ENCODE assay signal across 8 cellular contexts in the genomic region with DNA sequence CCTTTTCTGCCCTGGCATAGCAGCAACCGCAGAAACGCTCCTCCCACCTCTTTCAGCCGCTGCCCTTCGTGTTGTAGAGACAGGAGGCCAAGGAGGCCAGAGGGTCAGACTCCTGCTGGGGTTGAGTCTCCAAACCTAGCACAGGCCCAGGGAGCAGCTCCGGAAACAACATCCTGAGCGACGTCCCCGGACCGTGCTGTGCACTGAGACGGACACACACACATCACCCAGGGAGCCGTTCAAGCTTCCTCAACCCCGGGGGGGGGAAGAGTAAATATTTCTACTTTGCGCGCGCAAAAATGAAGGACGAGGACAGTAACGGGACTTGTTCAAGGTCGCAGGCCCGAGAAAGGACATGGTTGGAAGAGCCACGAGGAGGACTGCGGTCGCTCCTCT. TPM values are rescaled to one million over a fixed set of nuclear protein-coding genes. Genes with fewer than 3 reads are reported as not detected.
DNase-seq lines count a peak whose midpoint lies in the region; ATAC-seq and TF ChIP-seq lines count a peak whose summit lies in the region.

No MANE protein-coding gene starts in this region.

- peak overlapping the region in 5 of 6 donors; percentile 60 to 96 (median 89) for H3K27ac Mint-ChIP-seq in naive B cell

- H3K4me3 Mint-ChIP-seq in naive B cell = peak overlapping the region; percentile 90 to 99 (median 94)

- H3K36me3 ChIP-seq in esophagus (ENCODE audit: control insufficient read depth in 2 of 2, insufficient read depth in 2 of 2, low read length in 1 of 2) = peaks cover 9 to 13% of the 10 kb centered on the region in 2 donors

- peaks cover 0 to 31% (median 22%) of the 10 kb centered on the region in 7 donors for H3K9me3 Mint-ChIP-seq in naive B cell

- TF ChIP-seq CTCF in VCaP (conservative IDR thresholded peaks at IDR 0.05) = no peak

- peaks cover 8 to 17% of the 10 kb centered on the region in 2 donors for H3K9me3 ChIP-seq in esophagus (ENCODE audit: control insufficient read depth in 2 of 2, insufficient read depth in 1 of 2, low read depth in 1 of 2, low read length in 1 of 2)

- H3K4me1 ChIP-seq in esophagus (ENCODE audit: control insufficient read depth in 2 of 2, insufficient read depth in 2 of 2, low read length in 1 of 2) = peaks cover 0 to 11% of the 10 kb centered on the region in 2 donors

- 0 to 1% methylated on average over 22 of the region's 22 CpGs for WGBS in esophagus, 2 donors

- peaks cover 29 to 42% (median 30%) of the 10 kb centered on the region in 3 donors for H3K4me1 Mint-ChIP-seq in naive B cell

- H3K27me3 ChIP-seq in esophagus (ENCODE audit: control insufficient read depth in 1 of 2, insufficient read depth in 2 of 2, low read length in 2 of 2) = no peaks in the 10 kb centered on the region

- ATAC-seq in HG03135 (IDR thresholded peaks at IDR 0.05; ENCODE audit: unreplicated experiment) (peak; percentile 29), naive B cell (ENCODE audit: low read depth in 2 of 2) (peak; percentile 29 to 35)

- peak overlapping the region; percentile 92 to 99 for H3K4me3 ChIP-seq in esophagus (ENCODE audit: low read depth in 1 of 2, low read length in 2 of 2)

- DNase-seq in NCI-H82 (lab: John Stamatoyannopoulos, UW) = peak; percentile 36
- no peak for DNase-seq in NCI-H82 treated with DMSO at 0.1 percent for 48 hours (lab: John Stamatoyannopoulos, UW; ENCODE audit: unreplicated experiment)
- no peak for DNase-seq in naive B cell
- DNase-seq in cortex of kidney (lab: John Stamatoyannopoulos, UW) = no peak
- no peak for DNase-seq in COLO829 (ENCODE audit: low spot score)

- H3K27me3 Mint-ChIP-seq in naive B cell = peaks cover 0 to 14% (median 13%) of the 10 kb centered on the region in 3 donors

- H3K36me3 Mint-ChIP-seq in naive B cell = peaks cover 19 to 20% of the 10 kb centered on the region in 2 donors

- peak overlapping the region; percentile 95 for H3K27ac ChIP-seq in VCaP
- peak overlapping the region in 1 of 2 donors; percentile 75 for H3K27ac ChIP-seq in esophagus (ENCODE audit: low read depth in 2 of 2, low read length in 1 of 2)

RNA-seq across cellular contexts. Expression of gene ZNF550, which starts 0.7 kb away (rescaled TPM):
- 1 to 10 TPM; 2.0 to 2.6 TPM for polyA plus RNA-seq in esophagus
- polyA plus RNA-seq in naive B cell (ENCODE audit: low read depth in 6 of 6) = 10 to 100 TPM in 3 of 6 donors, 1 to 10 TPM in 3; 3.8 to 19.8 (median 9.4) TPM

RNA-seq across cellular contexts. Expression of gene ZNF416, which starts 19.7 kb away (rescaled TPM):
- polyA plus RNA-seq in esophagus (1 to 10 TPM; 2.3 to 3.7 TPM), naive B cell (ENCODE audit: low read depth in 6 of 6) (1 to 10 TPM; 3.4 to 9.7 (median 7.7) TPM)

RNA-seq across cellular contexts. Expression of gene ZIK1, which starts 24.9 kb away (rescaled TPM):
- polyA plus RNA-seq in esophagus = 1 to 10 TPM in 1 of 2 donors, under 1 TPM in 1; 0.43 to 1.3 TPM
- 10 to 100 TPM; 14.2 to 22.7 (median 17.8) TPM for polyA plus RNA-seq in naive B cell (ENCODE audit: low read depth in 6 of 6)

RNA-seq across cellular contexts. Expression of gene ZNF549, which starts 31.9 kb away (rescaled TPM):
- 1 to 10 TPM in 1 of 2 donors, under 1 TPM in 1; 0.94 to 1.2 TPM for polyA plus RNA-seq in esophagus
- polyA plus RNA-seq in naive B cell (ENCODE audit: low read depth in 6 of 6) = 10 to 100 TPM in 3 of 6 donors, 1 to 10 TPM in 3; 3.3 to 14.2 (median 9.5) TPM

RNA-seq across cellular contexts. Expression of gene ZNF530, which starts 40.7 kb away (rescaled TPM):
- polyA plus RNA-seq in esophagus (1 to 10 TPM; 1.1 to 1.9 TPM), naive B cell (ENCODE audit: low read depth in 6 of 6) (10 to 100 TPM in 2 of 6 donors, 1 to 10 TPM in 4; 4.1 to 14.7 (median 7.2) TPM)

Comparison
In these comparisons a context has a peak if more than half of its experiments do, and no peak if none do; other contexts are left out.
1. RNA of gene ZIK1, which starts 24.9 kb away (polyA plus RNA-seq): 14.2 to 22.7 TPM in naive B cell; 0.43 to 1.3 TPM in esophagus; every median in the first group is over 4 times any median in the second.